10 cellular contexts compared by ENCODE assay signal in genomic region chr12:99529966-99530365, GRCh38.
DNase-seq lines count a peak whose midpoint lies in the region; ATAC-seq lines count a peak whose summit lies in the region.
"Had no signal": no experiment of that assay in that cellular context is flagged by ENCODE, and none has a peak within 500 bp of the region (broad histone marks: within the 10 kb centered on the region; RNA-seq: fewer than 3 reads in every experiment).

No MANE protein-coding gene starts in this region.

- H3K36me3 Mint-ChIP-seq in CD4-positive, alpha-beta memory T cell = no peaks in the 10 kb centered on the region
- no peaks in the 10 kb centered on the region for H3K36me3 Mint-ChIP-seq in activated T-helper 1 cell treated with anti-CD3 and anti-CD28 coated beads, Interleukin-12 subunit alpha, Interleukin-12 subunit beta, Interleukin-2, Interleukin-4 antibody, amounts not matched to agents 30 ng/mL and 10 ng/mL and 1 ng/mL, durations not matched to agents 14 hours and 24 hours and 36 hours (ENCODE audit: low read depth)

- H3K27ac ChIP-seq in aorta (ENCODE audit: low read depth in 1 of 2, low read length in 2 of 2) = no peak overlapping the region
- H3K27ac ChIP-seq in CD4-positive, alpha-beta memory T cell (ENCODE audit: low read depth, low read length) = no peak overlapping the region
- H3K27ac ChIP-seq: body of pancreas, suprapubic skin had no signal

- H3K27me3 ChIP-seq in aorta (ENCODE audit: control insufficient read depth in 1 of 2, insufficient read depth in 2 of 2, low read length in 1 of 2) = no peaks in the 10 kb centered on the region
- no peaks in the 10 kb centered on the region for H3K27me3 ChIP-seq in CD4-positive, alpha-beta memory T cell (ENCODE audit: insufficient read depth, low read length)
- H3K27me3 ChIP-seq: body of pancreas, suprapubic skin had no signal

- H3K4me1 ChIP-seq in aorta (ENCODE audit: control insufficient read depth in 1 of 2, insufficient read depth in 2 of 2, low read length in 2 of 2) = no peaks in the 10 kb centered on the region
- no peaks in the 10 kb centered on the region for H3K4me1 ChIP-seq in CD4-positive, alpha-beta memory T cell (ENCODE audit: insufficient read depth, low read length)
- H3K4me1 ChIP-seq: body of pancreas, suprapubic skin had no signal

- CTCF ChIA-PET in CD4-positive, alpha-beta memory T cell (lab: Charles Lee; ENCODE audit: partially characterized antibody) = no interaction called here

- H3K9me3 ChIP-seq in aorta (ENCODE audit: control insufficient read depth, low read length) = no peaks in the 10 kb centered on the region
- H3K9me3 ChIP-seq in CD4-positive, alpha-beta memory T cell (ENCODE audit: control insufficient read depth in 1 of 2, low read length in 2 of 2) = peaks cover 0 to 3% of the 10 kb centered on the region in 2 donors

- H3K4me1 Mint-ChIP-seq in CD4-positive, alpha-beta memory T cell = no peaks in the 10 kb centered on the region
- no peaks in the 10 kb centered on the region for H3K4me1 Mint-ChIP-seq in activated T-helper 1 cell treated with anti-CD3 and anti-CD28 coated beads, Interleukin-12 subunit alpha, Interleukin-12 subunit beta, Interleukin-2, Interleukin-4 antibody, amounts not matched to agents 30 ng/mL and 10 ng/mL and 1 ng/mL, durations not matched to agents 14 hours and 24 hours and 36 hours (ENCODE audit: low read depth)

- peaks cover 0 to 5% (median 1%) of the 10 kb centered on the region in 8 donors for H3K9me3 Mint-ChIP-seq in CD4-positive, alpha-beta memory T cell
- H3K9me3 Mint-ChIP-seq in activated T-helper 1 cell treated with anti-CD3 and anti-CD28 coated beads, Interleukin-12 subunit alpha, Interleukin-12 subunit beta, Interleukin-2, Interleukin-4 antibody, amounts not matched to agents 30 ng/mL and 10 ng/mL and 1 ng/mL, durations not matched to agents 14 hours and 24 hours and 36 hours = no peaks in the 10 kb centered on the region

- no peak overlapping the region for H3K4me3 Mint-ChIP-seq in CD4-positive, alpha-beta memory T cell
- H3K4me3 Mint-ChIP-seq in activated T-helper 1 cell treated with anti-CD3 and anti-CD28 coated beads, Interleukin-12 subunit alpha, Interleukin-12 subunit beta, Interleukin-2, Interleukin-4 antibody, amounts not matched to agents 30 ng/mL and 10 ng/mL and 1 ng/mL, durations not matched to agents 14 hours and 24 hours and 36 hours = no peak overlapping the region

- H3K4me3 ChIP-seq in aorta (ENCODE audit: low read length in 2 of 2) = no peak overlapping the region
- H3K4me3 ChIP-seq in CD4-positive, alpha-beta memory T cell (ENCODE audit: low read length in 2 of 2) = no peak overlapping the region
- H3K4me3 ChIP-seq: body of pancreas, suprapubic skin had no signal

- H3K36me3 ChIP-seq in aorta (ENCODE audit: control insufficient read depth in 1 of 2, insufficient read depth in 2 of 2, low read length in 1 of 2) = no peaks in the 10 kb centered on the region
- no peaks in the 10 kb centered on the region for H3K36me3 ChIP-seq in CD4-positive, alpha-beta memory T cell (ENCODE audit: insufficient read depth, low read length)
- H3K36me3 ChIP-seq: suprapubic skin had no signal

- WGBS in aorta, 2 donors = 51 to 53% methylated on average over 2 of the region's 2 CpGs

- intact Hi-C loops in aorta (cut with DNase I) = no loop called here
- intact Hi-C loops in CD4-positive, alpha-beta memory T cell (cut with micrococcal nuclease) = no loop called here
- intact Hi-C loops in activated T-helper 1 cell treated with anti-CD3 and anti-CD28 coated beads, Interleukin-12 subunit alpha, Interleukin-12 subunit beta, Interleukin-2, Interleukin-4 antibody, amounts not matched to agents 30 ng/mL and 10 ng/mL and 1 ng/mL, durations not matched to agents 14 hours and 24 hours and 36 hours (cut with micrococcal nuclease) = no loop called here

- peak; percentile 96 for ATAC-seq in GM19043 (IDR thresholded peaks at IDR 0.05; ENCODE audit: low read depth, unreplicated experiment)
- ATAC-seq in HG02840 (IDR thresholded peaks at IDR 0.05; ENCODE audit: low FRiP score, unreplicated experiment) = peak; percentile 96
- ATAC-seq in aorta (ENCODE audit: low FRiP score) = peak; percentile 33
- ATAC-seq: body of pancreas had no signal

- POLR2A ChIA-PET in CD4-positive, alpha-beta memory T cell (lab: Charles Lee; ENCODE audit: partially characterized antibody) = no interaction called here

- no peak overlapping the region for H3K27ac Mint-ChIP-seq in CD4-positive, alpha-beta memory T cell
- no peak overlapping the region for H3K27ac Mint-ChIP-seq in activated T-helper 1 cell treated with anti-CD3 and anti-CD28 coated beads, Interleukin-12 subunit alpha, Interleukin-12 subunit beta, Interleukin-2, Interleukin-4 antibody, amounts not matched to agents 30 ng/mL and 10 ng/mL and 1 ng/mL, durations not matched to agents 14 hours and 24 hours and 36 hours

- H3K27me3 Mint-ChIP-seq in CD4-positive, alpha-beta memory T cell = no peaks in the 10 kb centered on the region
- no peaks in the 10 kb centered on the region for H3K27me3 Mint-ChIP-seq in activated T-helper 1 cell treated with anti-CD3 and anti-CD28 coated beads, Interleukin-12 subunit alpha, Interleukin-12 subunit beta, Interleukin-2, Interleukin-4 antibody, amounts not matched to agents 30 ng/mL and 10 ng/mL and 1 ng/mL, durations not matched to agents 14 hours and 24 hours and 36 hours (ENCODE audit: insufficient read depth)

- DNase-seq in LHCN-M2 (ENCODE audit: low read depth) (peak; percentile 50), aorta (no peak), UCSD-AML1 (lab: John Stamatoyannopoulos, UW; ENCODE audit: unreplicated experiment) (no peak)
- DNase-seq in CD4-positive, alpha-beta memory T cell = no peak
- DNase-seq in activated T-helper 1 cell treated with anti-CD3 and anti-CD28 coated beads, Interleukin-12 subunit alpha, Interleukin-12 subunit beta, Interleukin-2, Interleukin-4 antibody, amounts not matched to agents 30 ng/mL and 10 ng/mL and 1 ng/mL, durations not matched to agents 14 hours and 24 hours and 36 hours (ENCODE audit: low spot score) = no peak
- DNase-seq: body of pancreas, NCI-H2171 had no signal

Comparison
In these comparisons a context has a peak if more than half of its experiments do, and no peak if none do; other contexts are left out.
1. ATAC-seq: peak in every context shown above with its lines; median percentile 96 in GM19043; 96 in HG02840; 33 in aorta.